ENCODE assay signal across 1 cellular context in the genomic region with DNA sequence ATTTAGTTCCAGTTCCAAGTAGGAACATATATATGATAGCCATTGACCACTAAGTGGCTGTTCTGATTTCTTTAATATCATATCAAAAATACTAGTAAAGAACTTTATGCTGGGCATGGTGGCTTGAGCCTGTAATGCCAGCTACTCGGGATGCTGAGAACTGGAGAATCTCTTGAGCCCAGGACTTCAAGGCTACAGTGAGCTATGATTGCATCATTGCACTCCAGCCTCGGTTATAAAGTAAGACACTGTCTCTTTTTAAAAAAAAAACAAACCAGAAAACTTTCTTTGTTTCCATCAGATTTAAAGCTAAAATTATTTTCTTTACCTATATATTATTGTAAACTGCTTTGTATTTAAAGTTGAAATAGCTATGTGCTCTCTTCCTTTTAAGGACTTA.
TF ChIP-seq lines count a peak whose summit lies in the region.

No MANE protein-coding gene starts in this region.

TF ChIP-seq in IMR-90, 13 proteins besides CTCF, POLR2A, EP300 and RAD21 (continued from another document):
- TF ChIP-seq, protein P1, sequence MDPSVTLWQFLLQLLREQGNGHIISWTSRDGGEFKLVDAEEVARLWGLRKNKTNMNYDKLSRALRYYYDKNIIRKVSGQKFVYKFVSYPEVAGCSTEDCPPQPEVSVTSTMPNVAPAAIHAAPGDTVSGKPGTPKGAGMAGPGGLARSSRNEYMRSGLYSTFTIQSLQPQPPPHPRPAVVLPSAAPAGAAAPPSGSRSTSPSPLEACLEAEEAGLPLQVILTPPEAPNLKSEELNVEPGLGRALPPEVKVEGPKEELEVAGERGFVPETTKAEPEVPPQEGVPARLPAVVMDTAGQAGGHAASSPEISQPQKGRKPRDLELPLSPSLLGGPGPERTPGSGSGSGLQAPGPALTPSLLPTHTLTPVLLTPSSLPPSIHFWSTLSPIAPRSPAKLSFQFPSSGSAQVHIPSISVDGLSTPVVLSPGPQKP (IDR thresholded peaks at IDR 0.05; ENCODE audit: borderline replicate concordance, low read depth, low read length): no peak
- TF ChIP-seq CEBPB (IDR thresholded peaks at IDR 0.05; ENCODE audit: low read depth, low read length): peak; percentile 49
